In genomic region chr9:98135938-98136337, GRCh38 we compare ENCODE assay signal across 23 cellular contexts. TPM values are rescaled to one million over a fixed set of nuclear protein-coding genes. Genes with fewer than 3 reads are reported as not detected.
DNase-seq lines count a peak whose midpoint lies in the region; ATAC-seq and TF ChIP-seq lines count a peak whose summit lies in the region.
"Had no signal": no experiment of that assay in that cellular context is flagged by ENCODE, and none has a peak within 500 bp of the region (broad histone marks: within the 10 kb centered on the region; RNA-seq: fewer than 3 reads in every experiment).

No MANE protein-coding gene starts in this region.

- over 99% methylated on average over 7 of the region's 7 CpGs for WGBS in mammary epithelial cell (ENCODE audit: low coverage, missing lambda C conversion rate)
- 82 to 87% methylated on average over 7 of the region's 7 CpGs for WGBS in sigmoid colon, 2 donors

- no peaks in the 10 kb centered on the region for H3K27me3 Mint-ChIP-seq in activated T-helper 17 cell treated with anti-CD3 and anti-CD28 coated beads, Interleukin-2, amount 50 U/mL, for 72 hours
- H3K27me3 Mint-ChIP-seq in T-cell: no peaks in the 10 kb centered on the region
- H3K27me3 Mint-ChIP-seq in activated CD8-positive, alpha-beta T cell treated with anti-CD3 and anti-CD28 coated beads for 36 hours: no peaks in the 10 kb centered on the region

- H3K9ac ChIP-seq in mammary epithelial cell (ENCODE audit: insufficient read depth, low read length): no peak overlapping the region
- H3K9ac ChIP-seq: BLaER1, SK-N-SH had no signal

- CTCF ChIA-PET in mammary epithelial cell (lab: Charles Lee; ENCODE audit: low non-redundant PET) (no interaction called here), T-cell (lab: Charles Lee) (no interaction called here)
- CTCF ChIA-PET in activated CD8-positive, alpha-beta T cell treated with anti-CD3 and anti-CD28 coated beads for 36 hours (lab: Charles Lee): interaction anchor here (2.7 kb wide), 1 partner anchor 17 kb away, joined by 6 read pairs; the partner anchor contains the start of gene TRIM14

- H3K27ac Mint-ChIP-seq in activated T-helper 17 cell treated with anti-CD3 and anti-CD28 coated beads, Interleukin-2, amount 50 U/mL, for 72 hours: peak overlapping the region; percentile 50
- no peak overlapping the region for H3K27ac Mint-ChIP-seq in T-cell
- H3K27ac Mint-ChIP-seq in activated CD8-positive, alpha-beta T cell treated with anti-CD3 and anti-CD28 coated beads for 36 hours: no peak overlapping the region
- H3K27ac Mint-ChIP-seq: CD8-positive, alpha-beta T cell; GM23338 had no signal

- H3K79me2 ChIP-seq in mammary epithelial cell (ENCODE audit: insufficient read depth, low read length): no peaks in the 10 kb centered on the region

- TF ChIP-seq EP300 in sigmoid colon (IDR thresholded peaks at IDR 0.05): no peak

- H3K27me3 ChIP-seq in breast epithelium: no peaks in the 10 kb centered on the region
- H3K27me3 ChIP-seq in mammary epithelial cell (ENCODE audit: insufficient read depth, low read length): no peaks in the 10 kb centered on the region
- H3K27me3 ChIP-seq in sigmoid colon: no peaks in the 10 kb centered on the region
- H3K27me3 ChIP-seq: BLaER1 had no signal

- peaks cover 6% of the 10 kb centered on the region for H3K36me3 Mint-ChIP-seq in activated T-helper 17 cell treated with anti-CD3 and anti-CD28 coated beads, Interleukin-2, amount 50 U/mL, for 72 hours (ENCODE audit: low read depth)
- H3K36me3 Mint-ChIP-seq in T-cell: peaks cover 19% of the 10 kb centered on the region
- no peaks in the 10 kb centered on the region for H3K36me3 Mint-ChIP-seq in activated CD8-positive, alpha-beta T cell treated with anti-CD3 and anti-CD28 coated beads for 36 hours (ENCODE audit: low read depth)

- TF ChIP-seq CTCF in breast epithelium (IDR thresholded peaks at IDR 0.05): no peak
- TF ChIP-seq CTCF in mammary epithelial cell (conservative IDR thresholded peaks at IDR 0.05 in 1 of 2, IDR thresholded peaks at IDR 0.05 in 1 of 2; ENCODE audit: extremely low read depth in 1 of 2, insufficient read depth in 1 of 2, low read depth in 1 of 2, low read length in 2 of 2): no peak
- no peak for TF ChIP-seq CTCF in sigmoid colon (IDR thresholded peaks at IDR 0.05)
- TF ChIP-seq CTCF in activated CD8-positive, alpha-beta T cell treated with anti-CD3 and anti-CD28 coated beads for 36 hours (IDR thresholded peaks at IDR 0.05): no peak

- intact Hi-C loops in breast epithelium (cut with DNase I; ENCODE audit: low total_unique reads): no loop called here
- intact Hi-C loops in mammary epithelial cell (cut with micrococcal nuclease): no loop called here
- intact Hi-C loops in sigmoid colon (cut with DNase I): no loop called here
- intact Hi-C loops in activated CD8-positive, alpha-beta T cell treated with anti-CD3 and anti-CD28 coated beads for 36 hours (cut with micrococcal nuclease): no loop called here

- TF ChIP-seq POLR2A in breast epithelium (IDR thresholded peaks at IDR 0.05) (no peak), sigmoid colon (IDR thresholded peaks at IDR 0.05) (no peak)

- no peak overlapping the region for H3K4me3 Mint-ChIP-seq in activated T-helper 17 cell treated with anti-CD3 and anti-CD28 coated beads, Interleukin-2, amount 50 U/mL, for 72 hours
- H3K4me3 Mint-ChIP-seq in T-cell: no peak overlapping the region
- no peak overlapping the region for H3K4me3 Mint-ChIP-seq in activated CD8-positive, alpha-beta T cell treated with anti-CD3 and anti-CD28 coated beads for 36 hours
- H3K4me3 Mint-ChIP-seq: CD8-positive, alpha-beta T cell; GM23338 had no signal

- in situ Hi-C loops in mammary epithelial cell (cut with MboI; ENCODE audit: low sequenced_read_pairs in 2 of 2): no loop called here

- dilution Hi-C loops in mammary epithelial cell (cut with HindIII; ENCODE audit: low sequenced_read_pairs): no loop called here

- POLR2A ChIA-PET in T-cell (lab: Charles Lee): no interaction called here
- POLR2A ChIA-PET in activated CD8-positive, alpha-beta T cell treated with anti-CD3 and anti-CD28 coated beads for 36 hours (lab: Charles Lee): interaction anchor here (0.8 kb wide), 1 partner anchor 67 kb away, joined by 3 read pairs; no protein-coding TSS in a partner anchor

- no peak overlapping the region for H3K4me2 ChIP-seq in mammary epithelial cell (ENCODE audit: insufficient read depth, low read depth, low read length)
- H3K4me2 ChIP-seq: BLaER1, GM23338, SK-N-SH had no signal

- H3K4me1 ChIP-seq in breast epithelium (no peaks in the 10 kb centered on the region), mammary epithelial cell (ENCODE audit: insufficient read depth, low read length) (no peaks in the 10 kb centered on the region), sigmoid colon (no peaks in the 10 kb centered on the region)

- H3K4me1 Mint-ChIP-seq in activated T-helper 17 cell treated with anti-CD3 and anti-CD28 coated beads, Interleukin-2, amount 50 U/mL, for 72 hours: no peaks in the 10 kb centered on the region
- H3K4me1 Mint-ChIP-seq in T-cell: peaks cover 0 to 5% (median 0%) of the 10 kb centered on the region in 3 donors
- H3K4me1 Mint-ChIP-seq in activated CD8-positive, alpha-beta T cell treated with anti-CD3 and anti-CD28 coated beads for 36 hours (ENCODE audit: low read depth): no peaks in the 10 kb centered on the region

- H3K4me3 ChIP-seq in breast epithelium (no peak overlapping the region), mammary epithelial cell (replicated peaks in 1 of 3; ENCODE audit: insufficient read depth in 1 of 3, low read depth in 2 of 3, low read length in 3 of 3) (no peak overlapping the region), sigmoid colon (no peak overlapping the region)
- H3K4me3 ChIP-seq: BLaER1, GM23338 had no signal

- H2AFZ ChIP-seq in mammary epithelial cell (ENCODE audit: low read depth, low read length): no peak overlapping the region
- H2AFZ ChIP-seq: GM23338 had no signal

- no peak for ATAC-seq in activated T-helper 17 cell treated with anti-CD3 and anti-CD28 coated beads, Interleukin-2, amount 50 U/mL, for 72 hours (replicated peaks)
- ATAC-seq in T-cell (replicated peaks in 1 of 4): no peak
- no peak for ATAC-seq in activated CD8-positive, alpha-beta T cell treated with anti-CD3 and anti-CD28 coated beads for 36 hours
- ATAC-seq: CD8-positive, alpha-beta T cell; GM23338 had no signal

- peak overlapping the region; percentile 76 to 81 for H3K27ac ChIP-seq in breast epithelium
- no peak overlapping the region for H3K27ac ChIP-seq in mammary epithelial cell (ENCODE audit: insufficient read depth, low read depth, low read length)
- H3K27ac ChIP-seq in sigmoid colon: no peak overlapping the region
- H3K27ac ChIP-seq: BLaER1 had no signal

- no peaks in the 10 kb centered on the region for H3K9me3 Mint-ChIP-seq in activated T-helper 17 cell treated with anti-CD3 and anti-CD28 coated beads, Interleukin-2, amount 50 U/mL, for 72 hours
- no peaks in the 10 kb centered on the region for H3K9me3 Mint-ChIP-seq in T-cell
- H3K9me3 Mint-ChIP-seq in activated CD8-positive, alpha-beta T cell treated with anti-CD3 and anti-CD28 coated beads for 36 hours: no peaks in the 10 kb centered on the region
- H3K9me3 Mint-ChIP-seq: CD8-positive, alpha-beta T cell; GM23338 had no signal

- BruUV-seq in mammary epithelial cell (replicated peaks; lab: Mats Ljungman, UMichigan): no TSS peak

- DNase-seq in breast epithelium (ENCODE audit: low spot score in 2 of 2): no peak
- DNase-seq in mammary epithelial cell: no peak
- DNase-seq in sigmoid colon: peak; percentile 26
- no peak for DNase-seq in T-cell
- DNase-seq in activated CD8-positive, alpha-beta T cell treated with anti-CD3 and anti-CD28 coated beads for 36 hours: no peak
- no peak for DNase-seq in activated CD4-positive, alpha-beta T cell treated with anti-CD3 and anti-CD28 coated beads for 4 hours
- DNase-seq: CD8-positive, alpha-beta T cell; DND-41; HCEC 1CT; KG1; NCI-H1105; NCI-H146; NCI-H2029 treated with DMSO at 0.1 percent for 48 hours; NCI-H2171; NCI-H345; NCI-H524; NCI-H774; NK-92 treated with Interleukin-12 subunit alpha and Interleukin-12 subunit beta, amount 100 ng/mL, for 24 hours; SIG-M5; SK-N-SH had no signal

- H3K9me3 ChIP-seq in breast epithelium: no peaks in the 10 kb centered on the region
- H3K9me3 ChIP-seq in mammary epithelial cell (replicated peaks; ENCODE audit: insufficient read depth, low read length): no peaks in the 10 kb centered on the region
- H3K9me3 ChIP-seq in sigmoid colon: no peaks in the 10 kb centered on the region
- H3K9me3 ChIP-seq: BLaER1, SK-N-SH had no signal

- no peaks in the 10 kb centered on the region for H4K20me1 ChIP-seq in mammary epithelial cell (ENCODE audit: insufficient read depth, low read length)
- H4K20me1 ChIP-seq: BLaER1 had no signal

- H3K36me3 ChIP-seq in breast epithelium (no peaks in the 10 kb centered on the region), mammary epithelial cell (ENCODE audit: insufficient read depth, low read length) (no peaks in the 10 kb centered on the region), sigmoid colon (no peaks in the 10 kb centered on the region)
- H3K36me3 ChIP-seq: BLaER1 had no signal

RNA-seq across cellular contexts. Expression of gene TRIM14, which starts 16.9 kb away (rescaled TPM):
- total RNA-seq in breast epithelium (10 to 100 TPM in 2 of 3 donors, 1 to 10 TPM in 1; 8.8 to 14.9 (median 14.6) TPM), mammary epithelial cell (10 to 100 TPM; 11.3 to 17.6 TPM), sigmoid colon (10 to 100 TPM in 2 of 4 donors, 1 to 10 TPM in 2; 7.2 to 13.2 (median 9.0) TPM), T-cell (10 to 100 TPM; 75.7 to 98.9 (median 85.3) TPM)
- polyA plus RNA-seq in mammary epithelial cell (14.6 TPM), sigmoid colon (10 to 100 TPM; 14.4 to 40.1 (median 17.8) TPM)
- polyA minus RNA-seq in mammary epithelial cell: 38.8 TPM
- 10 to 100 TPM; 43.4 to 57.8 TPM for total RNA-seq in activated T-helper 17 cell treated with anti-CD3 and anti-CD28 coated beads, Interleukin-2, amount 50 U/mL, for 72 hours
- total RNA-seq in activated CD8-positive, alpha-beta T cell treated with anti-CD3 and anti-CD28 coated beads for 36 hours: 10 to 100 TPM; 39.6 to 41.8 TPM

RNA-seq across cellular contexts. Expression of gene CORO2A, which starts 56.5 kb away (rescaled TPM):
- 1 to 10 TPM; 1.4 to 7.2 (median 7.2) TPM for total RNA-seq in breast epithelium
- total RNA-seq in mammary epithelial cell: 10 to 100 TPM in 1 of 2 donors, 1 to 10 TPM in 1; 9.7 to 19.7 TPM
- polyA plus RNA-seq in mammary epithelial cell: 17.4 TPM
- 18.8 TPM for polyA minus RNA-seq in mammary epithelial cell
- total RNA-seq in activated T-helper 17 cell treated with anti-CD3 and anti-CD28 coated beads, Interleukin-2, amount 50 U/mL, for 72 hours: 10 to 100 TPM in 1 of 2 donors, 1 to 10 TPM in 1; 9.9 to 18.2 TPM
- 1 to 10 TPM; 1.2 to 1.8 (median 1.4) TPM for total RNA-seq in sigmoid colon
- 10 to 100 TPM; 16.8 to 39.6 (median 33.3) TPM for polyA plus RNA-seq in sigmoid colon
- 10 to 100 TPM in 4 of 5 donors, 1 to 10 TPM in 1; 9.1 to 12.4 (median 10.8) TPM for total RNA-seq in T-cell
- 10 to 100 TPM; 12.2 to 13.4 TPM for total RNA-seq in activated CD8-positive, alpha-beta T cell treated with anti-CD3 and anti-CD28 coated beads for 36 hours

Comparison
In these comparisons a context has a peak if more than half of its experiments do, and no peak if none do; other contexts are left out.
1. H3K27ac ChIP-seq: peak in breast epithelium (2 of 2); none in mammary epithelial cell (single experiment) and sigmoid colon (0 of 4).